In the genomic region with DNA sequence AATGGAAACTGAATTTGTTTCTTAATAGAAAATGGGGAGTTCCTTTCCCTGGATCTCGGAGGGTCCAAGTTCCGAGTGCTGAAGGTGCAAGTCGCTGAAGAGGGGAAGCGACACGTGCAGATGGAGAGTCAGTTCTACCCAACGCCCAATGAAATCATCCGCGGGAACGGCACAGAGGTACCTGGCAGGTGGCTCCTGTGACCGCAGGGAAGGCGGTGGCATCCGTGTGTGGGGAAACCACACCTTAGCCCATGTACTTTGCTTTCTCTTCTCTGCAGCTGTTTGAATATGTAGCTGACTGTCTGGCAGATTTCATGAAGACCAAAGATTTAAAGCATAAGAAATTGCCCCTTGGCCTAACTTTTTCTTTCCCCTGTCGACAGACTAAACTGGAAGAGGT, we compare ENCODE assay signal across 1 cellular context.
TF ChIP-seq lines count a peak whose summit lies in the region.

No MANE protein-coding gene starts in this region.

TF ChIP-seq in A549, 52 proteins besides CTCF, POLR2A, EP300 and RAD21 (continued from another document):
- TF ChIP-seq, protein P1, sequence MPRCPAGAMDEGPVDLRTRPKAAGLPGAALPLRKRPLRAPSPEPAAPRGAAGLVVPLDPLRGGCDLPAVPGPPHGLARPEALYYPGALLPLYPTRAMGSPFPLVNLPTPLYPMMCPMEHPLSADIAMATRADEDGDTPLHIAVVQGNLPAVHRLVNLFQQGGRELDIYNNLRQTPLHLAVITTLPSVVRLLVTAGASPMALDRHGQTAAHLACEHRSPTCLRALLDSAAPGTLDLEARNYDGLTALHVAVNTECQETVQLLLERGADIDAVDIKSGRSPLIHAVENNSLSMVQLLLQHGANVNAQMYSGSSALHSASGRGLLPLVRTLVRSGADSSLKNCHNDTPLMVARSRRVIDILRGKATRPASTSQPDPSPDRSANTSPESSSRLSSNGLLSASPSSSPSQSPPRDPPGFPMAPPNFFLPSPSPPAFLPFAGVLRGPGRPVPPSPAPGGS (IDR thresholded peaks at IDR 0.05) = no peak
- TF ChIP-seq CBX2 (IDR thresholded peaks at IDR 0.05; ENCODE audit: borderline replicate concordance, low read depth) (no peak), JUNB (IDR thresholded peaks at IDR 0.05) (no peak), ATOH8 (CRISPR knock-in tag; IDR thresholded peaks at IDR 0.05; ENCODE audit: low read depth) (no peak), ZFP36 (IDR thresholded peaks at IDR 0.05; ENCODE audit: borderline replicate concordance, partially characterized antibody) (no peak), RARB (CRISPR knock-in tag; IDR thresholded peaks at IDR 0.05) (no peak), TP53 (CRISPR knock-in tag; IDR thresholded peaks at IDR 0.05) (no peak), SMC3 (IDR thresholded peaks at IDR 0.05) (no peak), EHMT2 (IDR thresholded peaks at IDR 0.05; ENCODE audit: low read depth) (no peak), PHF8 (IDR thresholded peaks at IDR 0.05; ENCODE audit: borderline replicate concordance, low read depth) (no peak), RCOR1 (IDR thresholded peaks at IDR 0.05; ENCODE audit: low read depth, low read length) (no peak), CHD4 (IDR thresholded peaks at IDR 0.05; ENCODE audit: borderline replicate concordance) (no peak), GATA3 (IDR thresholded peaks at IDR 0.05; ENCODE audit: borderline replicate concordance) (no peak), ZNF302 (CRISPR knock-in tag; IDR thresholded peaks at IDR 0.05) (no peak), KDM1A (IDR thresholded peaks at IDR 0.05; ENCODE audit: low read depth) (no peak)
- TF ChIP-seq, protein P2, sequence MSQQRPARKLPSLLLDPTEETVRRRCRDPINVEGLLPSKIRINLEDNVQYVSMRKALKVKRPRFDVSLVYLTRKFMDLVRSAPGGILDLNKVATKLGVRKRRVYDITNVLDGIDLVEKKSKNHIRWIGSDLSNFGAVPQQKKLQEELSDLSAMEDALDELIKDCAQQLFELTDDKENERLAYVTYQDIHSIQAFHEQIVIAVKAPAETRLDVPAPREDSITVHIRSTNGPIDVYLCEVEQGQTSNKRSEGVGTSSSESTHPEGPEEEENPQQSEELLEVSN (IDR thresholded peaks at IDR 0.05; ENCODE audit: borderline replicate concordance, low read depth) = no peak
- TF ChIP-seq, protein P3, sequence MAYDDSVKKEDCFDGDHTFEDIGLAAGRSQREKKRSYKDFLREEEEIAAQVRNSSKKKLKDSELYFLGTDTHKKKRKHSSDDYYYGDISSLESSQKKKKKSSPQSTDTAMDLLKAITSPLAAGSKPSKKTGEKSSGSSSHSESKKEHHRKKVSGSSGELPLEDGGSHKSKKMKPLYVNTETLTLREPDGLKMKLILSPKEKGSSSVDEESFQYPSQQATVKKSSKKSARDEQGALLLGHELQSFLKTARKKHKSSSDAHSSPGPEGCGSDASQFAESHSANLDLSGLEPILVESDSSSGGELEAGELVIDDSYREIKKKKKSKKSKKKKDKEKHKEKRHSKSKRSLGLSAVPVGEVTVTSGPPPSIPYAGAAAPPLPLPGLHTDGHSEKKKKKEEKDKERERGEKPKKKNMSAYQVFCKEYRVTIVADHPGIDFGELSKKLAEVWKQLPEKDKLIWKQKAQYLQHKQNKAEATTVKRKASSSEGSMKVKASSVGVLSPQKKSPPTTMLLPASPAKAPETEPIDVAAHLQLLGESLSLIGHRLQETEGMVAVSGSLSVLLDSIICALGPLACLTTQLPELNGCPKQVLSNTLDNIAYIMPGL (CRISPR knock-in tag; IDR thresholded peaks at IDR 0.05; ENCODE audit: borderline replicate concordance) = no peak
